In the genomic region with DNA sequence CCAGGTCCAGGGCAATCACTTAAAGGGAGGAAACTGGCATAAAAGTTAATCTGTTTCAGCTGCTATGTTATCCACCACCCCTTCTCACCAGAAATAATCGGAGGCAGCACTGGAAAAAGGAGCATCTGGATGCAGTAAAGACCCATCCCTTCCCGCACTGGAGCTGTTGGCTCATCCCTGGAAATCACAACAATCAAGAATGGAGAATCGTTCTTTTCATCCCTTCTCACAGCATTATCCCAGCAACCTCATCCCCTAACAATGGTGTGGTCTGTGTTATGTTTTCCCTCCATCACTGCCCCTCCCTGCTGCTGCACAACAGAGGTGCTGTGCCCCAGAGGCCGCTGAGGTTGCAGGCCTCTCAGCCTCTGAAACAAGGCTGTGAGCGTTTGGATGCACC, we compare ENCODE assay signal across 11 cellular contexts.
DNase-seq lines count a peak whose midpoint lies in the region; ATAC-seq and TF ChIP-seq lines count a peak whose summit lies in the region.
"Had no signal": no experiment of that assay in that cellular context is flagged by ENCODE, and none has a peak within 500 bp of the region (broad histone marks: within the 10 kb centered on the region; RNA-seq: fewer than 3 reads in every experiment).

No MANE protein-coding gene starts in this region.

- H3K4me1 ChIP-seq in GM23248 (ENCODE audit: insufficient read depth) (peaks cover 19% of the 10 kb centered on the region), hepatocyte (ENCODE audit: insufficient read depth) (peaks cover 10% of the 10 kb centered on the region), sigmoid colon (peaks cover 0 to 36% (median 27%) of the 10 kb centered on the region in 4 donors)

- in situ Hi-C loops in GM23248 (cut with MboI) = no loop called here

- H4K20me1 ChIP-seq in GM23248 (ENCODE audit: insufficient read depth) (no peaks in the 10 kb centered on the region), hepatocyte (ENCODE audit: insufficient read depth, poor library complexity, severe bottlenecking) (no peaks in the 10 kb centered on the region)

- TF ChIP-seq EP300 in sigmoid colon (IDR thresholded peaks at IDR 0.05) = no peak

- peak overlapping the region; percentile 76 for H2AFZ ChIP-seq in GM23248
- no peak overlapping the region for H2AFZ ChIP-seq in hepatocyte

- no peak overlapping the region for H3K9ac ChIP-seq in GM23248

- H3K27me3 ChIP-seq in GM23248 (replicated peaks; ENCODE audit: insufficient read depth) (no peaks in the 10 kb centered on the region), hepatocyte (no peaks in the 10 kb centered on the region), sigmoid colon (no peaks in the 10 kb centered on the region)

- H3K79me2 ChIP-seq in GM23248 (ENCODE audit: insufficient read depth) = 0 out of 2 replicates have a peak, but pooled peaks cover 6% of the 10 kb centered on the region
- H3K79me2 ChIP-seq in hepatocyte = peaks cover 59% of the 10 kb centered on the region

- H3K4me3 ChIP-seq in GM23248 (no peak overlapping the region; the same call in 1 of the 2 replicates), hepatocyte (no peak overlapping the region), sigmoid colon (no peak overlapping the region)

- H3K9me2 ChIP-seq in GM23248 (ENCODE audit: insufficient read depth) (no peaks in the 10 kb centered on the region), hepatocyte (replicated peaks; ENCODE audit: insufficient read depth) (no peaks in the 10 kb centered on the region)

- DNase-seq in GM23248 (peak; percentile 27), hepatocyte (ENCODE audit: low spot score) (peak; percentile 7), sigmoid colon (no peak), omental fat pad (ENCODE audit: low spot score) (no peak), GM19238 (ENCODE audit: insufficient read length, low spot score) (no peak)
- DNase-seq: activated CD4-positive, alpha-beta T cell treated with anti-CD3 and anti-CD28 coated beads, Interleukin-2, amount 50 U/mL, for 48 hours; activated naive CD8-positive, alpha-beta T cell treated with anti-CD3 and anti-CD28 coated beads, Interleukin-2, amount 10 ng/mL, durations not matched to agents 7 days and 5 days; NCI-H510A treated with DMSO at 0.1 percent for 48 hours had no signal

- H3F3A ChIP-seq in GM23248 (ENCODE audit: insufficient read depth) = peaks cover 14% of the 10 kb centered on the region; the same call in 1 of the 2 replicates

- intact Hi-C loops in sigmoid colon (cut with DNase I) = loop anchor here (5.0 to 10.0 kb wide), 2 partner anchors 99 to 154 kb away; partner anchors contain the start of gene GAB2

- H3K9me3 ChIP-seq in GM23248 (ENCODE audit: low read depth) (no peaks in the 10 kb centered on the region), hepatocyte (ENCODE audit: low read depth) (no peaks in the 10 kb centered on the region), sigmoid colon (no peaks in the 10 kb centered on the region)

- 16% methylated on average over 5 of the region's 5 CpGs for WGBS in GM23248 (ENCODE audit: low coverage in 1 of 2, low lambda C conversion rate in 2 of 2, missing lambda C conversion rate in 2 of 2), 2 experiments
- WGBS in hepatocyte (ENCODE audit: low lambda C conversion rate, missing lambda C conversion rate) = 46% methylated on average over 5 of the region's 5 CpGs
- 71 to 73% methylated on average over 5 of the region's 5 CpGs for WGBS in sigmoid colon, 2 donors

- TF ChIP-seq POLR2A in sigmoid colon (IDR thresholded peaks at IDR 0.05) = no peak

- H3K4me2 ChIP-seq in GM23248 (ENCODE audit: unreplicated experiment) = no peak overlapping the region
- H3K4me2 ChIP-seq in hepatocyte = peak overlapping the region; percentile 24

- TF ChIP-seq CTCF in hepatocyte (IDR thresholded peaks at IDR 0.05; ENCODE audit: poor library complexity) = no peak
- no peak for TF ChIP-seq CTCF in sigmoid colon (IDR thresholded peaks at IDR 0.05)
- no peak for TF ChIP-seq CTCF in omental fat pad (IDR thresholded peaks at IDR 0.05)

- ATAC-seq in SK-N-SH treated with all-trans-retinoic acid at 6 μM for 48 hours = peak; percentile 63
- ATAC-seq in HG03460 (IDR thresholded peaks at IDR 0.05; ENCODE audit: unreplicated experiment) = no peak
- ATAC-seq in GM19324 (IDR thresholded peaks at IDR 0.05; ENCODE audit: low FRiP score, unreplicated experiment) = no peak
- no peak for ATAC-seq in omental fat pad (ENCODE audit: low FRiP score)

- H3K36me3 ChIP-seq in GM23248 (ENCODE audit: low read depth) (no peaks in the 10 kb centered on the region), hepatocyte (replicated peaks; ENCODE audit: insufficient read depth, low read depth) (no peaks in the 10 kb centered on the region), sigmoid colon (no peaks in the 10 kb centered on the region)

- H3K27ac ChIP-seq in GM23248 (peak overlapping the region; percentile 2; the same call in 1 of the 2 replicates), hepatocyte (peak overlapping the region; percentile 74), sigmoid colon (peak overlapping the region in 3 of 4 donors; percentile 31 to 58 (median 45))

TF ChIP-seq in SK-N-SH treated with all-trans-retinoic acid at 6 μM for 48 hours, 23 proteins besides CTCF, POLR2A, EP300 and RAD21:
- peak; percentile 31; the same call in 1 of the 2 replicates for TF ChIP-seq TCF4 (CRISPR knock-in tag; IDR thresholded peaks at IDR 0.05; ENCODE audit: borderline replicate concordance)
- no peak for TF ChIP-seq ZNF8 (CRISPR knock-in tag; IDR thresholded peaks at IDR 0.05)
TF ChIP-seq in SK-N-SH treated with all-trans-retinoic acid at 6 μM for 48 hours: peak in this region for 1.

Comparison
In these comparisons a context has a peak if more than half of its experiments do, and no peak if none do; other contexts are left out.
1. DNase-seq: peak in GM23248 (single experiment) and hepatocyte (single experiment); none in sigmoid colon (single experiment), omental fat pad (single experiment) and GM19238 (single experiment).
2. H3K27ac ChIP-seq: peak in every context shown above with its lines; median percentile 74 in hepatocyte; 45 in sigmoid colon; 2 in GM23248.